In genomic region chr16:77297996-77298637, GRCh38 we compare ENCODE assay signal across 14 cellular contexts.
A peak's percentile ranks its signal among the peaks of the same experiment; 100 is the strongest.
DNase-seq lines count a peak whose midpoint lies in the region; TF ChIP-seq lines count a peak whose summit lies in the region.
"Had no signal": no experiment of that assay in that cellular context is flagged by ENCODE, and none has a peak within 500 bp of the region (broad histone marks: within the 10 kb centered on the region; RNA-seq: fewer than 3 reads in every experiment).

No MANE protein-coding gene starts in this region.

- no peak for TF ChIP-seq RAD21 in SK-N-SH (IDR thresholded peaks at IDR 0.05; ENCODE audit: low read length)

- no peak overlapping the region for H2AFZ ChIP-seq in SK-N-SH (ENCODE audit: low read depth)
- no peak overlapping the region for H2AFZ ChIP-seq in smooth muscle cell (ENCODE audit: low read depth)

- H3K27me3 ChIP-seq in SK-N-SH (ENCODE audit: insufficient read depth) (no peaks in the 10 kb centered on the region), smooth muscle cell (ENCODE audit: low read depth) (no peaks in the 10 kb centered on the region), WERI-Rb-1 (ENCODE audit: insufficient read depth, low read depth, severe bottlenecking) (peaks cover 6% of the 10 kb centered on the region)

- H3K27ac Mint-ChIP-seq in HFFc6: no peak overlapping the region

- H3K27me3 Mint-ChIP-seq in HFFc6 (ENCODE audit: insufficient read depth): no peaks in the 10 kb centered on the region

- H3K79me2 ChIP-seq in SK-N-SH (ENCODE audit: insufficient read depth): no peaks in the 10 kb centered on the region
- no peaks in the 10 kb centered on the region for H3K79me2 ChIP-seq in smooth muscle cell (ENCODE audit: low read depth)

- no peaks in the 10 kb centered on the region for H3K36me3 ChIP-seq in SK-N-SH (replicated peaks in 1 of 2; ENCODE audit: control insufficient read depth in 1 of 2, insufficient read depth in 2 of 2, low read length in 1 of 2)
- H3K36me3 ChIP-seq in smooth muscle cell (ENCODE audit: low read depth): no peaks in the 10 kb centered on the region
- H3K36me3 ChIP-seq in WERI-Rb-1: no peaks in the 10 kb centered on the region
- H3K36me3 ChIP-seq: prostate gland had no signal

- DNase-seq in HFFc6 (peak; percentile 6), SK-N-SH (no peak), fibroblast of mammary gland (ENCODE audit: low read depth) (peak; percentile 46), smooth muscle cell (lab: John Stamatoyannopoulos, UW; ENCODE audit: unreplicated experiment) (no peak), WERI-Rb-1 (no peak), GM03348 (ENCODE audit: low spot score) (no peak), NCI-H1048 (lab: John Stamatoyannopoulos, UW) (no peak)
- DNase-seq: activated CD4-positive, CD25-positive, alpha-beta regulatory T cell treated with anti-CD3 and anti-CD28 coated beads, Interleukin-2, amount 50 U/mL, for 72 hours; activated naive CD4-positive, alpha-beta T cell treated with anti-CD3 and anti-CD28 coated beads, Interleukin-2, amount 50 U/mL, for 16 hours; GF-D8; glutamatergic neuron; kidney; NCI-H1092 had no signal

- H3K9me3 ChIP-seq in SK-N-SH: no peaks in the 10 kb centered on the region
- no peaks in the 10 kb centered on the region for H3K9me3 ChIP-seq in smooth muscle cell (replicated peaks; ENCODE audit: low read depth)
- H3K9me3 ChIP-seq in WERI-Rb-1 (ENCODE audit: severe bottlenecking): no peaks in the 10 kb centered on the region
- H3K9me3 ChIP-seq: prostate gland had no signal

- H3K4me2 ChIP-seq in SK-N-SH: peak overlapping the region; percentile 57
- H3K4me2 ChIP-seq in smooth muscle cell: peak overlapping the region; percentile 22

- H3K4me3 Mint-ChIP-seq in HFFc6: no peak overlapping the region

- H3K4me3 ChIP-seq in SK-N-SH (ENCODE audit: low read depth in 2 of 2, low read length in 1 of 2) (no peak overlapping the region), fibroblast of mammary gland (ENCODE audit: control insufficient read depth, low read depth, low read length) (no peak overlapping the region), smooth muscle cell (no peak overlapping the region), WERI-Rb-1 (ENCODE audit: low read depth, low read length) (no peak overlapping the region)
- H3K4me3 ChIP-seq: prostate gland had no signal

- no peaks in the 10 kb centered on the region for H4K20me1 ChIP-seq in SK-N-SH (ENCODE audit: insufficient read depth)
- no peaks in the 10 kb centered on the region for H4K20me1 ChIP-seq in smooth muscle cell (ENCODE audit: low read depth)

- H3F3A ChIP-seq in SK-N-SH (replicated peaks; ENCODE audit: insufficient read depth) (peaks cover 15% of the 10 kb centered on the region), smooth muscle cell (ENCODE audit: low read depth) (peaks cover 9% of the 10 kb centered on the region)

- H3K9me2 ChIP-seq in SK-N-SH: no peaks in the 10 kb centered on the region

- WGBS in SK-N-SH (ENCODE audit: low lambda C conversion rate): 60% methylated on average over 9 of the region's 9 CpGs
- 57% methylated on average over 9 of the region's 9 CpGs for WGBS in smooth muscle cell (ENCODE audit: low lambda C conversion rate)

- no peaks in the 10 kb centered on the region; the same call in 1 of the 2 replicates for H3K36me3 Mint-ChIP-seq in HFFc6 (ENCODE audit: low read depth)

- H3K27ac ChIP-seq in SK-N-SH (ENCODE audit: low read depth in 2 of 2, low read length in 1 of 2) (peak overlapping the region in 1 of 2 experiments; percentile 42; a peak in 1 of 4 replicates), smooth muscle cell (ENCODE audit: low read depth) (peak overlapping the region; percentile 55), WERI-Rb-1 (no peak overlapping the region)
- H3K27ac ChIP-seq: prostate gland had no signal

- peaks cover 6% of the 10 kb centered on the region for H3K9me3 Mint-ChIP-seq in HFFc6

- peaks cover 5% of the 10 kb centered on the region; the same call in 1 of the 2 replicates for H3K4me1 Mint-ChIP-seq in HFFc6 (ENCODE audit: low read depth)

- no peak for TF ChIP-seq EP300 in SK-N-SH (IDR thresholded peaks at IDR 0.05; ENCODE audit: borderline replicate concordance in 1 of 2, low read depth in 1 of 2, low read length in 1 of 2)

- peaks cover 0 to 12% of the 10 kb centered on the region in 2 experiments; a peak in 2 of 4 replicates for H3K4me1 ChIP-seq in SK-N-SH (ENCODE audit: control insufficient read depth in 1 of 2, insufficient read depth in 2 of 2, low read depth in 1 of 2, low read length in 1 of 2)
- H3K4me1 ChIP-seq in smooth muscle cell (ENCODE audit: low read depth): no peaks in the 10 kb centered on the region
- H3K4me1 ChIP-seq: prostate gland had no signal

- POLR2A ChIA-PET in SK-N-SH (lab: Yijun Ruan, JAX): interaction anchor here (0.7 kb wide), 1 partner anchor 172 kb away, joined by 6 read pairs; no protein-coding TSS in a partner anchor

- TF ChIP-seq CTCF in HFFc6 (IDR thresholded peaks at IDR 0.05) (no peak), SK-N-SH (IDR thresholded peaks at IDR 0.05) (no peak), fibroblast of mammary gland (conservative IDR thresholded peaks at IDR 0.05; ENCODE audit: control insufficient read depth, insufficient read depth, low read depth, low read length) (no peak), smooth muscle cell (IDR thresholded peaks at IDR 0.05; ENCODE audit: borderline replicate concordance, insufficient read depth, poor library complexity, severe bottlenecking) (no peak), WERI-Rb-1 (IDR thresholded peaks at IDR 0.05; ENCODE audit: low read depth, low read length) (no peak)

- CTCF ChIA-PET in SK-N-SH (lab: Yijun Ruan, JAX): no interaction called here

- H3K9ac ChIP-seq in SK-N-SH (no peak overlapping the region), smooth muscle cell (ENCODE audit: low read depth) (no peak overlapping the region)

TF ChIP-seq in SK-N-SH, 30 proteins besides CTCF, POLR2A, EP300 and RAD21:
- TF ChIP-seq MEF2A (IDR thresholded peaks at IDR 0.05; ENCODE audit: borderline replicate concordance, low read depth) (no peak), EZH2phosphoT487 (IDR thresholded peaks at IDR 0.05; ENCODE audit: borderline replicate concordance, low read depth) (no peak), RCOR1 (IDR thresholded peaks at IDR 0.05; ENCODE audit: low read length) (no peak), REST (IDR thresholded peaks at IDR 0.05; ENCODE audit: low read depth, low read length) (no peak), RXRA (IDR thresholded peaks at IDR 0.05; ENCODE audit: borderline replicate concordance, low read depth) (no peak), NFIC (IDR thresholded peaks at IDR 0.05; ENCODE audit: borderline replicate concordance) (no peak)
- TF ChIP-seq, protein P1, sequence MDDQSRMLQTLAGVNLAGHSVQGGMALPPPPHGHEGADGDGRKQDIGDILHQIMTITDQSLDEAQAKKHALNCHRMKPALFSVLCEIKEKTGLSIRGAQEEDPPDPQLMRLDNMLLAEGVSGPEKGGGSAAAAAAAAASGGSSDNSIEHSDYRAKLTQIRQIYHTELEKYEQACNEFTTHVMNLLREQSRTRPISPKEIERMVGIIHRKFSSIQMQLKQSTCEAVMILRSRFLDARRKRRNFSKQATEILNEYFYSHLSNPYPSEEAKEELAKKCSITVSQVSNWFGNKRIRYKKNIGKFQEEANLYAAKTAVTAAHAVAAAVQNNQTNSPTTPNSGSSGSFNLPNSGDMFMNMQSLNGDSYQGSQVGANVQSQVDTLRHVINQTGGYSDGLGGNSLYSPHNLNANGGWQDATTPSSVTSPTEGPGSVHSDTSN (IDR thresholded peaks at IDR 0.05): no peak

Comparison
In these comparisons a context has a peak if more than half of its experiments do, and no peak if none do; other contexts are left out.
1. DNase-seq: peak in HFFc6 (single experiment) and fibroblast of mammary gland (single experiment); none in SK-N-SH (single experiment), smooth muscle cell (single experiment), WERI-Rb-1 (single experiment), GM03348 (single experiment) and NCI-H1048 (single experiment).